10 cellular contexts compared by ENCODE assay signal in the genomic region with DNA sequence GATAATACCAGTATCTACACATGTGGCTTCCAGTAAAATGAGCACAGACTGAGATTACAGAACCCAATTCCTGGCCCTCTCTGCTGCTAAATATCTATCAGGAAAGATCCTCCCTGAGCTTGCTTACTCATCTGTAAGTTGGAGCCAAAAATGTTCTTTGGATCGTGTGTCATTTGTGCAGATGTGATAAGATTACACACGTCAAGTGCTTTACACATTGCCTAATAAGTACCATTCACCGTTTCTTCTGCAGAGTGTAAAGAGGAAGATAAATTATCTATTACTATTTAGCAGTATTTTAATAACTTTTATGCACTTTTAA. TPM values are rescaled to one million over a fixed set of nuclear protein-coding genes. Genes with fewer than 3 reads are reported as not detected.
DNase-seq lines count a peak whose midpoint lies in the region; ATAC-seq and TF ChIP-seq lines count a peak whose summit lies in the region.
"Had no signal": no experiment of that assay in that cellular context is flagged by ENCODE, and none has a peak within 500 bp of the region (broad histone marks: within the 10 kb centered on the region; RNA-seq: fewer than 3 reads in every experiment).

No MANE protein-coding gene starts in this region.

- ATAC-seq in GM18517 (IDR thresholded peaks at IDR 0.05; ENCODE audit: unreplicated experiment) = no peak
- ATAC-seq in GM18907 (IDR thresholded peaks at IDR 0.05; ENCODE audit: unreplicated experiment) = no peak

- no peak for TF ChIP-seq CTCF in RWPE1 (conservative IDR thresholded peaks at IDR 0.05; ENCODE audit: low read depth)
- TF ChIP-seq CTCF in smooth muscle cell (IDR thresholded peaks at IDR 0.05; ENCODE audit: borderline replicate concordance, insufficient read depth, poor library complexity, severe bottlenecking) = no peak

- no peaks in the 10 kb centered on the region for H3K79me2 ChIP-seq in smooth muscle cell (ENCODE audit: low read depth)

- no peak overlapping the region for H2AFZ ChIP-seq in smooth muscle cell (ENCODE audit: low read depth)

- no peaks in the 10 kb centered on the region for H4K20me1 ChIP-seq in smooth muscle cell (ENCODE audit: low read depth)

- H3K4me2 ChIP-seq in smooth muscle cell = peak overlapping the region; percentile 58

- CTCF ChIA-PET in RWPE1 (lab: Yijun Ruan, JAX) = interaction anchor here (0.6 to 0.8 kb wide), 3 partner anchors 23 to 50 kb away, joined by 3 read pairs; no protein-coding TSS in a partner anchor

- no peaks in the 10 kb centered on the region for H3K36me3 ChIP-seq in smooth muscle cell (ENCODE audit: low read depth)
- H3K36me3 ChIP-seq: ascending aorta had no signal

- H3K27ac ChIP-seq in RWPE1 (peak overlapping the region; percentile 95), smooth muscle cell (ENCODE audit: low read depth) (peak overlapping the region; percentile 41)

- H3K9me3 ChIP-seq in smooth muscle cell (replicated peaks; ENCODE audit: low read depth) = no peaks in the 10 kb centered on the region
- H3K9me3 ChIP-seq: ascending aorta had no signal

- DNase-seq in HCEC 1CT (peak; percentile 96), RWPE1 (ENCODE audit: low spot score) (peak; percentile 69), fibroblast of gingiva (ENCODE audit: low read depth) (peak; percentile 91), smooth muscle cell (lab: John Stamatoyannopoulos, UW; ENCODE audit: unreplicated experiment) (no peak), cerebellar cortex (ENCODE audit: low spot score) (no peak)
- DNase-seq: glutamatergic neuron, NCI-H510A had no signal

- WGBS in smooth muscle cell (ENCODE audit: low lambda C conversion rate) = 16% methylated on average over 3 of the region's 3 CpGs

- no peaks in the 10 kb centered on the region for H3K27me3 ChIP-seq in smooth muscle cell (ENCODE audit: low read depth)
- H3K27me3 ChIP-seq: ascending aorta had no signal

- H3K4me3 ChIP-seq in smooth muscle cell = no peak overlapping the region
- H3K4me3 ChIP-seq: ascending aorta had no signal

- peaks cover 13% of the 10 kb centered on the region for H3F3A ChIP-seq in smooth muscle cell (ENCODE audit: low read depth)

- H3K9ac ChIP-seq in smooth muscle cell (ENCODE audit: low read depth) = no peak overlapping the region

- peaks cover 5% of the 10 kb centered on the region for H3K4me1 ChIP-seq in smooth muscle cell (ENCODE audit: low read depth)

- POLR2A ChIA-PET in RWPE1 (lab: Yijun Ruan, JAX; ENCODE audit: low non-redundant PET) = no interaction called here

RNA-seq across cellular contexts. Expression of gene SLC20A1, which starts 23.2 kb away (rescaled TPM):
- 96.0 and 106 TPM in 2 replicates for total RNA-seq in smooth muscle cell
- 77.2 and 93.4 TPM in 2 replicates for polyA plus RNA-seq in smooth muscle cell

RNA-seq across cellular contexts. Expression of gene CHCHD5, which starts 38.1 kb away (rescaled TPM):
- 11.2 and 14.3 TPM in 2 replicates for total RNA-seq in smooth muscle cell
- 56.4 and 67.6 TPM in 2 replicates for polyA plus RNA-seq in smooth muscle cell

Comparison
In these comparisons a context has a peak if more than half of its experiments do, and no peak if none do; other contexts are left out.
1. DNase-seq: peak in HCEC 1CT (single experiment), RWPE1 (single experiment) and fibroblast of gingiva (single experiment); none in smooth muscle cell (single experiment) and cerebellar cortex (single experiment).